ENCODE assay signal across 24 cellular contexts in genomic region chr1:41958015-41958673, GRCh38.
"Had no signal": no experiment of that assay in that cellular context is flagged by ENCODE, and none has a peak within 500 bp of the region (broad histone marks: within the 10 kb centered on the region; RNA-seq: fewer than 3 reads in every experiment).

No MANE protein-coding gene starts in this region.

- H3K9ac ChIP-seq: neural progenitor cell had no signal

- H3K9me3 Mint-ChIP-seq: activated CD4-positive, alpha-beta T cell treated with anti-CD3 and anti-CD28 coated beads, Interleukin-2, amount 10 ng/mL, durations not matched to agents 7 days and 5 days; activated naive CD8-positive, alpha-beta T cell treated with anti-CD3 and anti-CD28 coated beads, Interleukin-2, amount 50 U/mL, for 24 hours; dendritic cell treated with granulocyte-macrophage colony-stimulating factor and Interleukin-4, amounts not matched to agents 40 ng/mL and 50 ng/mL, for 4 days; naive thymus-derived CD4-positive, alpha-beta T cell; stimulated activated memory B cell treated with anti-CD40 and anti-IgM and Interleukin-4, amounts not matched to agents 10 μg/mL and 1 μg/mL and 100 μg/mL, for 72 hours had no signal

- H2AFZ ChIP-seq: neural progenitor cell had no signal

- H3K4me3 ChIP-seq: body of pancreas, lower lobe of right lung, neural progenitor cell, prostate gland, skin epidermis, stomach, suprapubic skin, tibial nerve had no signal

- DNase-seq: activated CD4-positive, alpha-beta T cell treated with anti-CD3 and anti-CD28 coated beads, Interleukin-2, amount 10 ng/mL, durations not matched to agents 7 days and 5 days; activated CD4-positive, CD25-positive, alpha-beta regulatory T cell treated with anti-CD3 and anti-CD28 coated beads, Interleukin-2, amount 50 U/mL, for 72 hours; activated CD8-positive, alpha-beta memory T cell treated with anti-CD3 and anti-CD28 coated beads, Interleukin-2, amount 10 ng/mL, durations not matched to agents 7 days and 5 days; activated CD8-positive, alpha-beta T cell treated with anti-CD3 and anti-CD28 coated beads for 36 hours; activated gamma-delta T cell; activated naive CD4-positive, alpha-beta T cell treated with anti-CD3 and anti-CD28 coated beads, Interleukin-2, amount 50 U/mL, for 16 hours; activated naive CD8-positive, alpha-beta T cell treated with anti-CD3 and anti-CD28 coated beads, Interleukin-2, amount 50 U/mL, for 24 hours; activated T-cell treated with anti-CD3 and anti-CD28 coated beads for 4 hours; effector CD4-positive, alpha-beta T cell; kidney; lower lobe of right lung; naive thymus-derived CD4-positive, alpha-beta T cell; right cardiac atrium; stomach; WERI-Rb-1 had no signal

- H3K4me2 ChIP-seq: neural progenitor cell had no signal

- H3K4me3 Mint-ChIP-seq: activated CD4-positive, alpha-beta T cell treated with anti-CD3 and anti-CD28 coated beads, Interleukin-2, amount 10 ng/mL, durations not matched to agents 7 days and 5 days; activated CD8-positive, alpha-beta memory T cell treated with anti-CD3 and anti-CD28 coated beads, Interleukin-2, amount 10 ng/mL, durations not matched to agents 7 days and 5 days; activated CD8-positive, alpha-beta T cell treated with anti-CD3 and anti-CD28 coated beads for 36 hours; activated naive CD8-positive, alpha-beta T cell treated with anti-CD3 and anti-CD28 coated beads, Interleukin-2, amount 50 U/mL, for 24 hours; dendritic cell treated with granulocyte-macrophage colony-stimulating factor and Interleukin-4, amounts not matched to agents 40 ng/mL and 50 ng/mL, for 4 days; naive thymus-derived CD4-positive, alpha-beta T cell; neural progenitor cell; stimulated activated memory B cell treated with anti-CD40 and anti-IgM and Interleukin-4, amounts not matched to agents 10 μg/mL and 1 μg/mL and 100 μg/mL, for 72 hours had no signal

- H3K27me3 ChIP-seq: body of pancreas, foreskin keratinocyte, neural progenitor cell, stomach, suprapubic skin, tibial nerve had no signal

- H3K4me1 ChIP-seq: lower lobe of right lung, prostate gland had no signal

- H3K27me3 Mint-ChIP-seq: activated CD4-positive, alpha-beta T cell treated with anti-CD3 and anti-CD28 coated beads, Interleukin-2, amount 10 ng/mL, durations not matched to agents 7 days and 5 days; activated CD8-positive, alpha-beta memory T cell treated with anti-CD3 and anti-CD28 coated beads, Interleukin-2, amount 10 ng/mL, durations not matched to agents 7 days and 5 days; activated CD8-positive, alpha-beta T cell treated with anti-CD3 and anti-CD28 coated beads for 36 hours; activated naive CD8-positive, alpha-beta T cell treated with anti-CD3 and anti-CD28 coated beads, Interleukin-2, amount 50 U/mL, for 24 hours; dendritic cell treated with granulocyte-macrophage colony-stimulating factor and Interleukin-4, amounts not matched to agents 40 ng/mL and 50 ng/mL, for 4 days; naive thymus-derived CD4-positive, alpha-beta T cell had no signal

- H3K36me3 ChIP-seq: lower lobe of right lung, neural progenitor cell, prostate gland, stomach, suprapubic skin, tibial nerve, WERI-Rb-1 had no signal

- H3K9me3 ChIP-seq: body of pancreas, lower lobe of right lung, prostate gland, stomach, suprapubic skin, tibial nerve had no signal

- H3K36me3 Mint-ChIP-seq: activated CD8-positive, alpha-beta memory T cell treated with anti-CD3 and anti-CD28 coated beads, Interleukin-2, amount 10 ng/mL, durations not matched to agents 7 days and 5 days; neural progenitor cell; stimulated activated memory B cell treated with anti-CD40 and anti-IgM and Interleukin-4, amounts not matched to agents 10 μg/mL and 1 μg/mL and 100 μg/mL, for 72 hours had no signal

- H3K27ac Mint-ChIP-seq: activated CD4-positive, alpha-beta T cell treated with anti-CD3 and anti-CD28 coated beads, Interleukin-2, amount 10 ng/mL, durations not matched to agents 7 days and 5 days; activated CD8-positive, alpha-beta memory T cell treated with anti-CD3 and anti-CD28 coated beads, Interleukin-2, amount 10 ng/mL, durations not matched to agents 7 days and 5 days; activated CD8-positive, alpha-beta T cell treated with anti-CD3 and anti-CD28 coated beads for 36 hours; activated naive CD8-positive, alpha-beta T cell treated with anti-CD3 and anti-CD28 coated beads, Interleukin-2, amount 50 U/mL, for 24 hours; dendritic cell treated with granulocyte-macrophage colony-stimulating factor and Interleukin-4, amounts not matched to agents 40 ng/mL and 50 ng/mL, for 4 days; naive thymus-derived CD4-positive, alpha-beta T cell; neural progenitor cell; stimulated activated memory B cell treated with anti-CD40 and anti-IgM and Interleukin-4, amounts not matched to agents 10 μg/mL and 1 μg/mL and 100 μg/mL, for 72 hours had no signal

- H3K27ac ChIP-seq: body of pancreas, foreskin keratinocyte, lower lobe of right lung, neural progenitor cell, prostate gland, skin epidermis, stomach, suprapubic skin, tibial nerve, WERI-Rb-1 had no signal
